15 cellular contexts compared by ENCODE assay signal in genomic region chr17:74115586-74115985, GRCh38.
A peak's percentile ranks its signal among the peaks of the same experiment; 100 is the strongest.
DNase-seq lines count a peak whose midpoint lies in the region; ATAC-seq and TF ChIP-seq lines count a peak whose summit lies in the region.
"Had no signal": no experiment of that assay in that cellular context is flagged by ENCODE, and none has a peak within 500 bp of the region (broad histone marks: within the 10 kb centered on the region; RNA-seq: fewer than 3 reads in every experiment).

No MANE protein-coding gene starts in this region.

- peaks cover 21% of the 10 kb centered on the region for H3K9me3 ChIP-seq in WERI-Rb-1 (ENCODE audit: severe bottlenecking)
- no peaks in the 10 kb centered on the region for H3K9me3 ChIP-seq in upper lobe of right lung

- H3K27ac ChIP-seq in WERI-Rb-1 (peak overlapping the region; percentile 3; the same call in 1 of the 2 replicates), upper lobe of right lung (no peak overlapping the region)
- H3K27ac ChIP-seq: BLaER1 treated with 17β-estradiol and CSF1 and Interleukin-3, amounts not matched to agents 10 nM and 100 nM had no signal

- H3K36me3 ChIP-seq in WERI-Rb-1 (peaks cover 10% of the 10 kb centered on the region), upper lobe of right lung (no peaks in the 10 kb centered on the region)
- H3K36me3 ChIP-seq: BLaER1 treated with 17β-estradiol and CSF1 and Interleukin-3, amounts not matched to agents 10 nM and 100 nM had no signal

- no peak for ATAC-seq in upper lobe of right lung
- ATAC-seq: CD8-positive, alpha-beta T cell; GM12878 had no signal

- no peak overlapping the region for H3K4me3 Mint-ChIP-seq in glutamatergic neuron (ENCODE audit: unreplicated experiment)
- H3K4me3 Mint-ChIP-seq: B cell; CD8-positive, alpha-beta T cell; H9 had no signal

- no peaks in the 10 kb centered on the region for H3K36me3 Mint-ChIP-seq in glutamatergic neuron (ENCODE audit: unreplicated experiment)
- H3K36me3 Mint-ChIP-seq: CD8-positive, alpha-beta T cell had no signal

- H3K4me3 ChIP-seq in WERI-Rb-1 (ENCODE audit: low read depth, low read length), result no peak overlapping the region
- no peak overlapping the region for H3K4me3 ChIP-seq in upper lobe of right lung
- H3K4me3 ChIP-seq: BLaER1 treated with 17β-estradiol and CSF1 and Interleukin-3, amounts not matched to agents 10 nM and 100 nM; GM12878 had no signal

- H3K27me3 Mint-ChIP-seq in glutamatergic neuron (ENCODE audit: unreplicated experiment), result peaks cover 14% of the 10 kb centered on the region

- H3K27ac Mint-ChIP-seq in glutamatergic neuron (ENCODE audit: unreplicated experiment), result peak overlapping the region; percentile 15
- H3K27ac Mint-ChIP-seq: B cell; CD8-positive, alpha-beta T cell had no signal

- TF ChIP-seq CTCF in WERI-Rb-1 (IDR thresholded peaks at IDR 0.05; ENCODE audit: low read depth, low read length), result no peak
- TF ChIP-seq CTCF in glutamatergic neuron (IDR thresholded peaks at IDR 0.05; ENCODE audit: partially characterized antibody, unreplicated experiment), result no peak
- TF ChIP-seq CTCF in upper lobe of right lung (IDR thresholded peaks at IDR 0.05), result no peak
- no peak for TF ChIP-seq CTCF in GM20000 (IDR thresholded peaks at IDR 0.05; ENCODE audit: extremely low read depth, missing control alignments)

- peaks cover 63% of the 10 kb centered on the region for H3K4me1 Mint-ChIP-seq in glutamatergic neuron (ENCODE audit: low read depth, unreplicated experiment)
- H3K4me1 Mint-ChIP-seq: B cell had no signal

- H3K27me3 ChIP-seq in WERI-Rb-1 (ENCODE audit: insufficient read depth, low read depth, severe bottlenecking), result no peaks in the 10 kb centered on the region
- peaks cover 22% of the 10 kb centered on the region for H3K27me3 ChIP-seq in upper lobe of right lung

- intact Hi-C loops in posterior vena cava (cut with DNase I), result no loop called here
- intact Hi-C loops in upper lobe of right lung (cut with DNase I), result no loop called here

- DNase-seq in WERI-Rb-1, result no peak
- DNase-seq in glutamatergic neuron, result peak; percentile 3
- DNase-seq in posterior vena cava (ENCODE audit: low spot score), result peak; percentile 55
- peak; percentile 48 for DNase-seq in upper lobe of right lung
- DNase-seq in LoVo (ENCODE audit: low spot score), result no peak
- DNase-seq in GM20000 (ENCODE audit: low spot score), result no peak
- no peak for DNase-seq in mucosa of gallbladder (ENCODE audit: low spot score)
- DNase-seq: CD8-positive, alpha-beta T cell; DND-41; EL; GOT3; H9 had no signal

- peaks cover 11% of the 10 kb centered on the region for H3K9me3 Mint-ChIP-seq in glutamatergic neuron (ENCODE audit: unreplicated experiment)
- H3K9me3 Mint-ChIP-seq: CD8-positive, alpha-beta T cell had no signal

- H3K4me1 ChIP-seq in upper lobe of right lung, result no peaks in the 10 kb centered on the region

Comparison
In these comparisons a context has a peak if more than half of its experiments do, and no peak if none do; other contexts are left out.
1. DNase-seq: peak in glutamatergic neuron (single experiment), posterior vena cava (single experiment) and upper lobe of right lung (single experiment); none in WERI-Rb-1 (single experiment), LoVo (single experiment), GM20000 (single experiment) and mucosa of gallbladder (single experiment).